15 cellular contexts compared by ENCODE assay signal in the genomic region with DNA sequence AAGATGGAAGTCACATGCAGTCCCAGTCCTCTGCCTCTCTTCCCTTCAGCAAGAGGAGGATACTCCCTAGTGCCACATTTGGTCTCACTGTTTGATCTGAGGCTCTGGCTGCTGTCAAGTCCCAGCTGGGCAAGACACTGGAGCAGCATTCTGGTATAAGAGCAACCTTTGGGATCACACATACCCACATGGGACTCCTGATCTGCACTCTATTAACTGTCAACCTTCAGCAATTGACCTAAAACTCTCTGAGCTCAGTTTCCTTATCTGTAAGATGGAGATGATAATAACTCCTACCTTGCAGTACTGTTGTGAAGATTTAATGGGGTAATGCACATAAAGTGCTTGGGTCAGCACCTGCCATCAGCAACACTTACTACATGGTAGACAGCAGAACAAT.
A peak's percentile ranks its signal among the peaks of the same experiment; 100 is the strongest.
DNase-seq lines count a peak whose midpoint lies in the region; ATAC-seq and TF ChIP-seq lines count a peak whose summit lies in the region.
"Had no signal": no experiment of that assay in that cellular context is flagged by ENCODE, and none has a peak within 500 bp of the region (broad histone marks: within the 10 kb centered on the region; RNA-seq: fewer than 3 reads in every experiment).

No MANE protein-coding gene starts in this region.

- H3K4me1 ChIP-seq in BE2C (peaks cover 46% of the 10 kb centered on the region), vagina (peaks cover 47% of the 10 kb centered on the region)
- H3K4me1 ChIP-seq: BLaER1 treated with 17β-estradiol and CSF1 and Interleukin-3, amounts not matched to agents 10 nM and 100 nM had no signal

- H3K4me1 Mint-ChIP-seq in nephron: peaks cover 60% of the 10 kb centered on the region

- H3K27ac Mint-ChIP-seq in nephron: peak overlapping the region; percentile 86 to 97 (median 95)
- H3K27ac Mint-ChIP-seq: CD8-positive, alpha-beta T cell; H9 had no signal

- H3K27me3 ChIP-seq in BE2C (no peaks in the 10 kb centered on the region), vagina (no peaks in the 10 kb centered on the region)
- H3K27me3 ChIP-seq: BLaER1 treated with 17β-estradiol and CSF1 and Interleukin-3, amounts not matched to agents 10 nM and 100 nM had no signal

- no peak overlapping the region for H3K4me3 Mint-ChIP-seq in nephron
- H3K4me3 Mint-ChIP-seq: CD8-positive, alpha-beta T cell; H9 had no signal

- intact Hi-C loops in vagina (cut with DNase I): loop anchor here (10.0 kb wide), 1 partner anchor 301 kb away; no protein-coding TSS in a partner anchor

- TF ChIP-seq POLR2A in vagina (IDR thresholded peaks at IDR 0.05): no peak

- no peaks in the 10 kb centered on the region for H3K27me3 Mint-ChIP-seq in nephron (ENCODE audit: low read depth)

- H3K4me3 ChIP-seq in BE2C (ENCODE audit: low read depth, low read length): no peak overlapping the region
- no peak overlapping the region for H3K4me3 ChIP-seq in vagina
- H3K4me3 ChIP-seq: BLaER1 treated with 17β-estradiol and CSF1 and Interleukin-3, amounts not matched to agents 10 nM and 100 nM; K562 had no signal

- H3K9me3 ChIP-seq in BE2C (no peaks in the 10 kb centered on the region), vagina (no peaks in the 10 kb centered on the region)
- H3K9me3 ChIP-seq: BLaER1 treated with 17β-estradiol and CSF1 and Interleukin-3, amounts not matched to agents 10 nM and 100 nM had no signal

- H3K36me3 Mint-ChIP-seq in nephron (ENCODE audit: low read depth): no peaks in the 10 kb centered on the region
- H3K36me3 Mint-ChIP-seq: CD8-positive, alpha-beta T cell had no signal

- TF ChIP-seq CTCF in BE2C (IDR thresholded peaks at IDR 0.05; ENCODE audit: low read depth, low read length) (no peak), VCaP (conservative IDR thresholded peaks at IDR 0.05) (no peak), nephron (IDR thresholded peaks at IDR 0.05; ENCODE audit: unreplicated experiment in 3 of 3) (no peak), vagina (IDR thresholded peaks at IDR 0.05) (no peak)

- H3K27ac ChIP-seq in VCaP: peak overlapping the region; percentile 99
- peak overlapping the region; percentile 30 for H3K27ac ChIP-seq in vagina
- H3K27ac ChIP-seq: BLaER1 treated with 17β-estradiol and CSF1 and Interleukin-3, amounts not matched to agents 10 nM and 100 nM; HL-60 had no signal

- H3K36me3 ChIP-seq in BE2C: no peaks in the 10 kb centered on the region
- no peaks in the 10 kb centered on the region for H3K36me3 ChIP-seq in vagina
- H3K36me3 ChIP-seq: BLaER1 treated with 17β-estradiol and CSF1 and Interleukin-3, amounts not matched to agents 10 nM and 100 nM had no signal

- no peaks in the 10 kb centered on the region for H3K9me3 Mint-ChIP-seq in nephron
- H3K9me3 Mint-ChIP-seq: CD8-positive, alpha-beta T cell had no signal

- peak; percentile 26 for DNase-seq in BE2C
- no peak for DNase-seq in vagina (ENCODE audit: extremely low spot score in 2 of 2)
- DNase-seq in COR-L47 (lab: John Stamatoyannopoulos, UW): no peak
- DNase-seq: 8988T; CD8-positive, alpha-beta T cell; DMS 273 treated with DMSO at 0.1 percent for 48 hours; H9; IMR-90 had no signal

- ATAC-seq in HG03457 (IDR thresholded peaks at IDR 0.05; ENCODE audit: unreplicated experiment) (no peak), GM19324 (IDR thresholded peaks at IDR 0.05; ENCODE audit: low FRiP score, unreplicated experiment) (no peak)
- ATAC-seq: CD8-positive, alpha-beta T cell; K562 had no signal
